ENCODE assay signal across 15 cellular contexts in the genomic region with DNA sequence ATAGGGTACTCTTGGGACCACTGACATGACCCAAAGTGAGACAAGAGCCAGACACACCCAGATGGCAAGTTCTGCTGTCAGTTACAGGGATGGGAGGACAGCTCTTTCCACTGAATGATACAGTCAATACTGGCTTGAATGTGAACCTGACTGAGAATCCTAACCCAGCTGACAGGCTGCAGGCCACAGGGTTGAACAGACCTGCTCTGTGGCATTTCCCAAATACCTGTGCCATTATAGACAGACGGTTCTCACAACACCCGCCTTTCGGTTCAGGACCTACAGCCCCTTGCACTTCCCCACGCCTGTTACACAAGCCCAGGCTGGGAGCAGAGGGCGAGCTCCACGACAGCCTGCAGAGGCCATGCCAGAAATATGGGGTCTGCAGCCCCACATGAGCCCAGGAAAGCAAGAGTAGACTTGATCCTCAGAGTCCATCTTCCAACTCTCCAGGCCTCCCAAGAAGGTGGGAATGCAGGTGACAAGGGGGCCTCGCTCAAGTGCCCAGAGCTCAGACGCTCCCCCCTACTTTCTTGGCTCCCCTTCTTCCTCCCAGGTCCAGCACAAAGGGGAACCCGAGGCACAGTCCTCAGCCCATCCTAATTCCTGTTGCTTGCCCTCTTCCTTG.
"Had no signal": no experiment of that assay in that cellular context is flagged by ENCODE, and none has a peak within 500 bp of the region (broad histone marks: within the 10 kb centered on the region; RNA-seq: fewer than 3 reads in every experiment).

No MANE protein-coding gene starts in this region.

- H3K27me3 Mint-ChIP-seq: activated naive CD4-positive, alpha-beta T cell treated with anti-CD3 and anti-CD28 coated beads, Interleukin-2, amount 10 ng/mL, durations not matched to agents 7 days and 5 days; activated T-helper 17 cell treated with anti-CD3 and anti-CD28 coated beads, Interleukin-2, amount 50 U/mL, for 72 hours had no signal

- DNase-seq: activated CD4-positive, alpha-beta T cell treated with anti-CD3 and anti-CD28 coated beads for 4 hours; activated naive CD4-positive, alpha-beta T cell treated with anti-CD3 and anti-CD28 coated beads, Interleukin-2, amount 10 ng/mL, durations not matched to agents 7 days and 5 days; activated T-cell treated with anti-CD3 and anti-CD28 coated beads for 4 hours; central memory CD4-positive, alpha-beta T cell; effector memory CD4-positive, alpha-beta T cell; hippocampal formation; ovary; stomach; T1000; uterus; WERI-Rb-1 had no signal

- H3K9me3 ChIP-seq: ovary, stomach, thoracic aorta, uterus had no signal

- H3K36me3 Mint-ChIP-seq: activated naive CD4-positive, alpha-beta T cell treated with anti-CD3 and anti-CD28 coated beads, Interleukin-2, amount 10 ng/mL, durations not matched to agents 7 days and 5 days had no signal

- H3K4me1 ChIP-seq: uterus had no signal

- H3K4me3 ChIP-seq: ovary, skin epidermis, stomach, thoracic aorta, uterus had no signal

- H3K9me3 Mint-ChIP-seq: activated T-helper 17 cell treated with anti-CD3 and anti-CD28 coated beads, Interleukin-2, amount 50 U/mL, for 72 hours had no signal

- H3K27ac ChIP-seq: ovary, skin epidermis, stomach, thoracic aorta, uterus, WERI-Rb-1 had no signal

- H3K4me1 Mint-ChIP-seq: activated naive CD4-positive, alpha-beta T cell treated with anti-CD3 and anti-CD28 coated beads, Interleukin-2, amount 10 ng/mL, durations not matched to agents 7 days and 5 days; activated T-helper 17 cell treated with anti-CD3 and anti-CD28 coated beads, Interleukin-2, amount 50 U/mL, for 72 hours; neural crest cell had no signal

- H3K36me3 ChIP-seq: ovary, stomach, thoracic aorta, uterus, WERI-Rb-1 had no signal

- H3K27me3 ChIP-seq: ovary, stomach, uterus had no signal

- H3K4me3 Mint-ChIP-seq: activated naive CD4-positive, alpha-beta T cell treated with anti-CD3 and anti-CD28 coated beads, Interleukin-2, amount 10 ng/mL, durations not matched to agents 7 days and 5 days; activated T-helper 17 cell treated with anti-CD3 and anti-CD28 coated beads, Interleukin-2, amount 50 U/mL, for 72 hours; neural crest cell had no signal

- H3K27ac Mint-ChIP-seq: activated naive CD4-positive, alpha-beta T cell treated with anti-CD3 and anti-CD28 coated beads, Interleukin-2, amount 10 ng/mL, durations not matched to agents 7 days and 5 days; activated T-helper 17 cell treated with anti-CD3 and anti-CD28 coated beads, Interleukin-2, amount 50 U/mL, for 72 hours had no signal

- ATAC-seq: activated T-helper 17 cell treated with anti-CD3 and anti-CD28 coated beads, Interleukin-2, amount 50 U/mL, for 72 hours had no signal
